In the genomic region with DNA sequence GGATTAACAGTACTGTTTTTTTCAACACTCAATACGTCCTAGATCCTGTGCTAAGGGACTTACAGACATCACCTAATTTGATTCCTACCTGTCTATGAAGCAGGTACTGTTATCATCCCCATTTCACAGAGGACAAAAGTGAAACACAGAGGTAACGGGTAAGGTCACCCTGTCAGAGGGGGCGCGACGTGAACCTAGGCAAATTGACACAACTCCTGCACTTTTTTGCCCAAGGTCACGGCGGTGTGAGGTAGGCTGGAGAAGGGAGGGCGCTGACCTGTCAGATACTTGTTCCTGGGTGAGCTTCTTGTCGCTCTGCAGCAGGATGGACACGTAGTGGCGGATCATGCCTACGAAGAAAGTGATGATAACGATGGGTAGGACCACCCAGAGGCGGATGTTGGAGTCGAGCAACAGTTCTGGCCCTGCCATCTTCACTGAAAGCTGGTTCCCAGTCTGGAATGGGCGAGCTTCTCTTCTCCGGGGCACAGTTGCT, we compare ENCODE assay signal across 8 cellular contexts. TPM values are rescaled to one million over a fixed set of nuclear protein-coding genes. Genes with fewer than 3 reads are reported as not detected.
DNase-seq lines count a peak whose midpoint lies in the region; ATAC-seq, FAIRE-seq and TF ChIP-seq lines count a peak whose summit lies in the region.

No MANE protein-coding gene starts in this region.

- no peak for DNase-seq in activated T-cell treated with anti-CD3 and anti-CD28 coated beads, Interleukin-2, amount 50 U/mL, for 72 hours
- DNase-seq in activated T-cell treated with anti-CD3 and anti-CD28 coated beads for 4 hours, result no peak
- DNase-seq in adipocyte (ENCODE audit: low read depth), result no peak
- DNase-seq in kidney epithelial cell (ENCODE audit: low read depth), result no peak
- no peak for DNase-seq in testis
- no peak for DNase-seq in HTR-8/SVneo (ENCODE audit: insufficient read length, low spot score)
- DNase-seq in DMS79 (lab: John Stamatoyannopoulos, UW), result no peak

- no peak for TF ChIP-seq CTCF in kidney epithelial cell (IDR thresholded peaks at IDR 0.05; ENCODE audit: insufficient read depth, low read length, poor library complexity, severe bottlenecking)
- no peak for TF ChIP-seq CTCF in testis (IDR thresholded peaks at IDR 0.05)

- ATAC-seq in activated T-cell treated with anti-CD3 and anti-CD28 coated beads, Interleukin-2, amount 50 U/mL, for 72 hours (replicated peaks in 1 of 2), result peak; percentile 49 to 53
- ATAC-seq in HG03159 (IDR thresholded peaks at IDR 0.05; ENCODE audit: unreplicated experiment), result peak; percentile 36

- peak overlapping the region; percentile 91 to 99 for H3K4me3 Mint-ChIP-seq in activated T-cell treated with anti-CD3 and anti-CD28 coated beads, Interleukin-2, amount 50 U/mL, for 72 hours

- peaks cover 34% of the 10 kb centered on the region for H3K4me1 ChIP-seq in adipocyte (ENCODE audit: control insufficient read depth, insufficient read depth, low read length)
- peaks cover 12% of the 10 kb centered on the region for H3K4me1 ChIP-seq in testis

- H3K9me3 Mint-ChIP-seq in activated T-cell treated with anti-CD3 and anti-CD28 coated beads, Interleukin-2, amount 50 U/mL, for 72 hours, result no peaks in the 10 kb centered on the region

- peaks cover under 1% of the 10 kb centered on the region for H3K36me3 ChIP-seq in adipocyte (ENCODE audit: control insufficient read depth, insufficient read depth, low read length, severe bottlenecking)
- H3K36me3 ChIP-seq in kidney epithelial cell (ENCODE audit: control insufficient read depth, insufficient read depth, low read length), result no peaks in the 10 kb centered on the region
- no peaks in the 10 kb centered on the region for H3K36me3 ChIP-seq in testis (ENCODE audit: low read depth, missing control alignments)

- no peaks in the 10 kb centered on the region for H3K27me3 ChIP-seq in adipocyte (replicated peaks; ENCODE audit: control insufficient read depth, insufficient read depth, low read length)
- no peaks in the 10 kb centered on the region for H3K27me3 ChIP-seq in kidney epithelial cell (ENCODE audit: control insufficient read depth, insufficient read depth, low read length)
- H3K27me3 ChIP-seq in testis, result no peaks in the 10 kb centered on the region

- intact Hi-C loops in testis (cut with DNase I; ENCODE audit: low total_unique reads), result no loop called here

- FAIRE-seq in HTR-8/SVneo (lab: Jason Lieb, UNC), result no peak

- no peaks in the 10 kb centered on the region for H3K27me3 Mint-ChIP-seq in activated T-cell treated with anti-CD3 and anti-CD28 coated beads, Interleukin-2, amount 50 U/mL, for 72 hours (ENCODE audit: low read depth)

- peak overlapping the region; percentile 88 for H3K4me3 ChIP-seq in adipocyte (ENCODE audit: low read length)
- peak overlapping the region; percentile 66 for H3K4me3 ChIP-seq in kidney epithelial cell (ENCODE audit: low read depth, low read length)
- H3K4me3 ChIP-seq in testis, result peak overlapping the region; percentile 81 to 93

- H3K9ac ChIP-seq in adipocyte (ENCODE audit: low read length), result peak overlapping the region; percentile 92

- 0 to 1% methylated on average over 17 of the region's 17 CpGs for WGBS in testis, 2 donors

- H3K36me3 Mint-ChIP-seq in activated T-cell treated with anti-CD3 and anti-CD28 coated beads, Interleukin-2, amount 50 U/mL, for 72 hours (ENCODE audit: insufficient read depth in 2 of 2), result peaks cover 7 to 14% of the 10 kb centered on the region in 2 donors

- H3K9me3 ChIP-seq in adipocyte (ENCODE audit: control insufficient read depth, low read length), result no peaks in the 10 kb centered on the region
- no peaks in the 10 kb centered on the region for H3K9me3 ChIP-seq in testis

- peak overlapping the region; percentile 99 for H3K27ac Mint-ChIP-seq in activated T-cell treated with anti-CD3 and anti-CD28 coated beads, Interleukin-2, amount 50 U/mL, for 72 hours

- peak overlapping the region; percentile 62 to 72 for H3K27ac ChIP-seq in testis

- H3K4me1 Mint-ChIP-seq in activated T-cell treated with anti-CD3 and anti-CD28 coated beads, Interleukin-2, amount 50 U/mL, for 72 hours (ENCODE audit: low read depth), result peaks cover 31% of the 10 kb centered on the region

- no peak for TF ChIP-seq POLR2A in testis (IDR thresholded peaks at IDR 0.05)

RNA-seq across cellular contexts. Expression of a gene that starts 0.4 kb away (rescaled TPM):
- total RNA-seq in activated T-cell treated with anti-CD3 and anti-CD28 coated beads, Interleukin-2, amount 50 U/mL, for 72 hours, result 10 to 100 TPM; 45.3 to 48.7 TPM
- total RNA-seq in kidney epithelial cell (58.1 and 63.4 TPM in 2 replicates), testis (10 to 100 TPM; 64.2 to 72.5 TPM)
- polyA plus RNA-seq in testis (ENCODE audit: insufficient read depth, low read depth, low replicate concordance), result 270 TPM

RNA-seq across cellular contexts. Expression of a gene that starts 34.1 kb away (rescaled TPM):
- total RNA-seq in activated T-cell treated with anti-CD3 and anti-CD28 coated beads, Interleukin-2, amount 50 U/mL, for 72 hours, result 10 to 100 TPM in 1 of 2 donors, 1 to 10 TPM in 1; 7.9 to 14.5 TPM
- total RNA-seq in kidney epithelial cell (2.1 and 2.3 TPM in 2 replicates), testis (1 to 10 TPM; 6.6 to 7.2 TPM)
- 7.6 TPM for polyA plus RNA-seq in testis (ENCODE audit: insufficient read depth, low read depth, low replicate concordance)

RNA-seq across cellular contexts. Expression of a gene that starts 40.0 kb away (rescaled TPM):
- 10 to 100 TPM; 77.2 to 81.2 TPM for total RNA-seq in activated T-cell treated with anti-CD3 and anti-CD28 coated beads, Interleukin-2, amount 50 U/mL, for 72 hours
- total RNA-seq in kidney epithelial cell (16.6 and 18.6 TPM in 2 replicates), testis (10 to 100 TPM; 23.7 to 41.6 TPM)
- polyA plus RNA-seq in testis (ENCODE audit: insufficient read depth, low read depth, low replicate concordance), result 38.5 TPM

RNA-seq across cellular contexts. Expression of a gene that starts 52.6 kb away (rescaled TPM):
- 10 to 100 TPM; 18.8 to 25.3 TPM for total RNA-seq in activated T-cell treated with anti-CD3 and anti-CD28 coated beads, Interleukin-2, amount 50 U/mL, for 72 hours
- 43.0 and 58.0 TPM in 2 replicates for total RNA-seq in kidney epithelial cell
- total RNA-seq in testis, result 10 to 100 TPM; 34.9 to 37.1 TPM
- polyA plus RNA-seq in testis (ENCODE audit: insufficient read depth, low read depth, low replicate concordance), result 65.7 TPM
